Comparison of ENCODE assay signal across 1 cellular context in the genomic region with DNA sequence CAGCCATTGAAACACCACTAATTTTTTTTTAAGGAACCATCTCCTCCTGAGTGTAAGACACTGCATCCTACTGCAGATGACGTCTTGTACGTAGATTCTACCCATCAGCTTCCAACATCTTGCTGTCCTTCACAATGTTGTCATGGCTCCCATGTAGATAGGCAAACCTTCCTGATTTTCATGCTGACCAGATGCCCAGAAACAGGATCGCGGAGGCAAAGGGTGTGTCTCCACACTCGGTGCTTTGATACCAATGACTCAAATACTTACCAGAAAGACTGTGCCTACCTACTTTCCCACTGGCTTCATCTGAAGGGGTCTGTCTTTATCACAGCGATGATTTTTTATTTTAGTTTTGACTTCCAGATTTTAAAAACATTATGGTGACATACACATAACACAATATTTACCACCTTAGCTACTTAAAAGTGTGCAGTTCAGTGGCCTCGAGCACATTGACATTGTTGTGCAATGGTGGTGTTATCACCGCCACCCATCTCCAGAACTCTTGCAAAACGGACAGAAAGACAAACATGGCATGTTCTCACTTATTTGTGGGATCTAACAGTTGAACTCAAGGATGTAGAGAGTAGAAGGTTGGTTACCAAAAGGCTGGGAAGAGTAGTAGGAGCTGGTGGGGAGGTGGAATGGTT.
TF ChIP-seq lines count a peak whose summit lies in the region.

No MANE protein-coding gene starts in this region.

TF ChIP-seq in HepG2, 621 proteins besides CTCF, POLR2A, EP300 and RAD21 (continued from another document and continues in another):
- TF ChIP-seq, protein P1, sequence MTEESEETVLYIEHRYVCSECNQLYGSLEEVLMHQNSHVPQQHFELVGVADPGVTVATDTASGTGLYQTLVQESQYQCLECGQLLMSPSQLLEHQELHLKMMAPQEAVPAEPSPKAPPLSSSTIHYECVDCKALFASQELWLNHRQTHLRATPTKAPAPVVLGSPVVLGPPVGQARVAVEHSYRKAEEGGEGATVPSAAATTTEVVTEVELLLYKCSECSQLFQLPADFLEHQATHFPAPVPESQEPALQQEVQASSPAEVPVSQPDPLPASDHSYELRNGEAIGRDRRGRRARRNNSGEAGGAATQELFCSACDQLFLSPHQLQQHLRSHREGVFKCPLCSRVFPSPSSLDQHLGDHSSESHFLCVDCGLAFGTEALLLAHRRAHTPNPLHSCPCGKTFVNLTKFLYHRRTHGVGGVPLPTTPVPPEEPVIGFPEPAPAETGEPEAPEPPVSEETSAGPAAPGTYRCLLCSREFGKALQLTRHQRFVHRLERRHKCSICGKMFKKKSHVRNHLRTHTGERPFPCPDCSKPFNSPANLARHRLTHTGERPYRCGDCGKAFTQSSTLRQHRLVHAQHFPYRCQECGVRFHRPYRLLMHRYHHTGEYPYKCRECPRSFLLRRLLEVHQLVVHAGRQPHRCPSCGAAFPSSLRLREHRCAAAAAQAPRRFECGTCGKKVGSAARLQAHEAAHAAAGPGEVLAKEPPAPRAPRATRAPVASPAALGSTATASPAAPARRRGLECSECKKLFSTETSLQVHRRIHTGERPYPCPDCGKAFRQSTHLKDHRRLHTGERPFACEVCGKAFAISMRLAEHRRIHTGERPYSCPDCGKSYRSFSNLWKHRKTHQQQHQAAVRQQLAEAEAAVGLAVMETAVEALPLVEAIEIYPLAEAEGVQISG (CRISPR knock-in tag; IDR thresholded peaks at IDR 0.05), result peak; percentile 89
- TF ChIP-seq KDM3A (CRISPR knock-in tag; IDR thresholded peaks at IDR 0.05; ENCODE audit: low read depth), result peak; percentile 99
- TF ChIP-seq STAT5B (CRISPR knock-in tag; IDR thresholded peaks at IDR 0.05), result peak; percentile 82
- TF ChIP-seq ESRRA (CRISPR knock-in tag; IDR thresholded peaks at IDR 0.05; ENCODE audit: low read depth), result peak; percentile 82
- peak; percentile 81; the same call in 1 of the 2 replicates for TF ChIP-seq ZNF841 (CRISPR knock-in tag; IDR thresholded peaks at IDR 0.05; ENCODE audit: borderline replicate concordance)
- no peak for TF ChIP-seq ZNF432 (CRISPR knock-in tag; IDR thresholded peaks at IDR 0.05; ENCODE audit: borderline replicate concordance)
- TF ChIP-seq ZNF577 (CRISPR knock-in tag; IDR thresholded peaks at IDR 0.05; ENCODE audit: borderline replicate concordance, low read depth), result no peak
- TF ChIP-seq, protein P2, sequence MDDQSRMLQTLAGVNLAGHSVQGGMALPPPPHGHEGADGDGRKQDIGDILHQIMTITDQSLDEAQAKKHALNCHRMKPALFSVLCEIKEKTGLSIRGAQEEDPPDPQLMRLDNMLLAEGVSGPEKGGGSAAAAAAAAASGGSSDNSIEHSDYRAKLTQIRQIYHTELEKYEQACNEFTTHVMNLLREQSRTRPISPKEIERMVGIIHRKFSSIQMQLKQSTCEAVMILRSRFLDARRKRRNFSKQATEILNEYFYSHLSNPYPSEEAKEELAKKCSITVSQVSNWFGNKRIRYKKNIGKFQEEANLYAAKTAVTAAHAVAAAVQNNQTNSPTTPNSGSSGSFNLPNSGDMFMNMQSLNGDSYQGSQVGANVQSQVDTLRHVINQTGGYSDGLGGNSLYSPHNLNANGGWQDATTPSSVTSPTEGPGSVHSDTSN (CRISPR knock-in tag; IDR thresholded peaks at IDR 0.05; ENCODE audit: borderline replicate concordance), result no peak
- peak; percentile 99 for TF ChIP-seq TARDBP (CRISPR knock-in tag; IDR thresholded peaks at IDR 0.05)
- TF ChIP-seq ZMYM3 (CRISPR knock-in tag; IDR thresholded peaks at IDR 0.05), result peak; percentile 98
- peak; percentile 75; the same call in 1 of the 2 replicates for TF ChIP-seq GFI1 (CRISPR knock-in tag; IDR thresholded peaks at IDR 0.05; ENCODE audit: borderline replicate concordance)
- no peak for TF ChIP-seq ZNF180 (CRISPR knock-in tag; IDR thresholded peaks at IDR 0.05; ENCODE audit: borderline replicate concordance, low read depth)
- no peak for TF ChIP-seq ARNT (IDR thresholded peaks at IDR 0.05)
- TF ChIP-seq, protein P3, sequence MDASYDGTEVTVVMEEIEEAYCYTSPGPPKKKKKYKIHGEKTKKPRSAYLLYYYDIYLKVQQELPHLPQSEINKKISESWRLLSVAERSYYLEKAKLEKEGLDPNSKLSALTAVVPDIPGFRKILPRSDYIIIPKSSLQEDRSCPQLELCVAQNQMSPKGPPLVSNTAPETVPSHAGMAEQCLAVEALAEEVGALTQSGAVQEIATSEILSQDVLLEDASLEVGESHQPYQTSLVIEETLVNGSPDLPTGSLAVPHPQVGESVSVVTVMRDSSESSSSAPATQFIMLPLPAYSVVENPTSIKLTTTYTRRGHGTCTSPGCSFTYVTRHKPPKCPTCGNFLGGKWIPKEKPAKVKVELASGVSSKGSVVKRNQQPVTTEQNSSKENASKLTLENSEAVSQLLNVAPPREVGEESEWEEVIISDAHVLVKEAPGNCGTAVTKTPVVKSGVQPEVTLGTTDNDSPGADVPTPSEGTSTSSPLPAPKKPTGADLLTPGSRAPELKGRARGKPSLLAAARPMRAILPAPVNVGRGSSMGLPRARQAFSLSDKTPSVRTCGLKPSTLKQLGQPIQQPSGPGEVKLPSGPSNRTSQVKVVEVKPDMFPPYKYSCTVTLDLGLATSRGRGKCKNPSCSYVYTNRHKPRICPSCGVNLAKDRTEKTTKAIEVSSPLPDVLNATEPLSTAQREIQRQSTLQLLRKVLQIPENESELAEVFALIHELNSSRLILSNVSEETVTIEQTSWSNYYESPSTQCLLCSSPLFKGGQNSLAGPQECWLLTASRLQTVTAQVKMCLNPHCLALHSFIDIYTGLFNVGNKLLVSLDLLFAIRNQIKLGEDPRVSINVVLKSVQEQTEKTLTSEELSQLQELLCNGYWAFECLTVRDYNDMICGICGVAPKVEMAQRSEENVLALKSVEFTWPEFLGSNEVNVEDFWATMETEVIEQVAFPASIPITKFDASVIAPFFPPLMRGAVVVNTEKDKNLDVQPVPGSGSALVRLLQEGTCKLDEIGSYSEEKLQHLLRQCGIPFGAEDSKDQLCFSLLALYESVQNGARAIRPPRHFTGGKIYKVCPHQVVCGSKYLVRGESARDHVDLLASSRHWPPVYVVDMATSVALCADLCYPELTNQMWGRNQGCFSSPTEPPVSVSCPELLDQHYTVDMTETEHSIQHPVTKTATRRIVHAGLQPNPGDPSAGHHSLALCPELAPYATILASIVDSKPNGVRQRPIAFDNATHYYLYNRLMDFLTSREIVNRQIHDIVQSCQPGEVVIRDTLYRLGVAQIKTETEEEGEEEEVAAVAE (CRISPR knock-in tag; IDR thresholded peaks at IDR 0.05; ENCODE audit: borderline replicate concordance), result peak; percentile 94; the same call in 1 of the 2 replicates
- TF ChIP-seq, protein P4, sequence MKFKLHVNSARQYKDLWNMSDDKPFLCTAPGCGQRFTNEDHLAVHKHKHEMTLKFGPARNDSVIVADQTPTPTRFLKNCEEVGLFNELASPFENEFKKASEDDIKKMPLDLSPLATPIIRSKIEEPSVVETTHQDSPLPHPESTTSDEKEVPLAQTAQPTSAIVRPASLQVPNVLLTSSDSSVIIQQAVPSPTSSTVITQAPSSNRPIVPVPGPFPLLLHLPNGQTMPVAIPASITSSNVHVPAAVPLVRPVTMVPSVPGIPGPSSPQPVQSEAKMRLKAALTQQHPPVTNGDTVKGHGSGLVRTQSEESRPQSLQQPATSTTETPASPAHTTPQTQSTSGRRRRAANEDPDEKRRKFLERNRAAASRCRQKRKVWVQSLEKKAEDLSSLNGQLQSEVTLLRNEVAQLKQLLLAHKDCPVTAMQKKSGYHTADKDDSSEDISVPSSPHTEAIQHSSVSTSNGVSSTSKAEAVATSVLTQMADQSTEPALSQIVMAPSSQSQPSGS (CRISPR knock-in tag; IDR thresholded peaks at IDR 0.05), result peak; percentile 97
- no peak for TF ChIP-seq ZNF737 (CRISPR knock-in tag; IDR thresholded peaks at IDR 0.05; ENCODE audit: borderline replicate concordance)
- TF ChIP-seq ZBTB7B (CRISPR knock-in tag; IDR thresholded peaks at IDR 0.05), result peak; percentile 92
- TF ChIP-seq SRY (CRISPR knock-in tag; IDR thresholded peaks at IDR 0.05), result no peak
- TF ChIP-seq, protein P5, sequence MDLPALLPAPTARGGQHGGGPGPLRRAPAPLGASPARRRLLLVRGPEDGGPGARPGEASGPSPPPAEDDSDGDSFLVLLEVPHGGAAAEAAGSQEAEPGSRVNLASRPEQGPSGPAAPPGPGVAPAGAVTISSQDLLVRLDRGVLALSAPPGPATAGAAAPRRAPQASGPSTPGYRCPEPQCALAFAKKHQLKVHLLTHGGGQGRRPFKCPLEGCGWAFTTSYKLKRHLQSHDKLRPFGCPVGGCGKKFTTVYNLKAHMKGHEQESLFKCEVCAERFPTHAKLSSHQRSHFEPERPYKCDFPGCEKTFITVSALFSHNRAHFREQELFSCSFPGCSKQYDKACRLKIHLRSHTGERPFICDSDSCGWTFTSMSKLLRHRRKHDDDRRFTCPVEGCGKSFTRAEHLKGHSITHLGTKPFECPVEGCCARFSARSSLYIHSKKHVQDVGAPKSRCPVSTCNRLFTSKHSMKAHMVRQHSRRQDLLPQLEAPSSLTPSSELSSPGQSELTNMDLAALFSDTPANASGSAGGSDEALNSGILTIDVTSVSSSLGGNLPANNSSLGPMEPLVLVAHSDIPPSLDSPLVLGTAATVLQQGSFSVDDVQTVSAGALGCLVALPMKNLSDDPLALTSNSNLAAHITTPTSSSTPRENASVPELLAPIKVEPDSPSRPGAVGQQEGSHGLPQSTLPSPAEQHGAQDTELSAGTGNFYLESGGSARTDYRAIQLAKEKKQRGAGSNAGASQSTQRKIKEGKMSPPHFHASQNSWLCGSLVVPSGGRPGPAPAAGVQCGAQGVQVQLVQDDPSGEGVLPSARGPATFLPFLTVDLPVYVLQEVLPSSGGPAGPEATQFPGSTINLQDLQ (CRISPR knock-in tag; IDR thresholded peaks at IDR 0.05), result no peak
- TF ChIP-seq PCBP2 (optimal IDR thresholded peaks at IDR 0.05; ENCODE audit: low read depth, low read length, poor library complexity, severe bottlenecking), result no peak
- TF ChIP-seq ZFP90 (CRISPR knock-in tag; IDR thresholded peaks at IDR 0.05; ENCODE audit: borderline replicate concordance), result 0 out of 2 replicates have a peak, but pooled peaks have one; percentile 52
- TF ChIP-seq HOXD1 (CRISPR knock-in tag; IDR thresholded peaks at IDR 0.05), result peak; percentile 89; the same call in 1 of the 2 replicates
- TF ChIP-seq XRCC5 (optimal IDR thresholded peaks at IDR 0.05; ENCODE audit: low read length), result peak; percentile 28
- TF ChIP-seq, protein P6, sequence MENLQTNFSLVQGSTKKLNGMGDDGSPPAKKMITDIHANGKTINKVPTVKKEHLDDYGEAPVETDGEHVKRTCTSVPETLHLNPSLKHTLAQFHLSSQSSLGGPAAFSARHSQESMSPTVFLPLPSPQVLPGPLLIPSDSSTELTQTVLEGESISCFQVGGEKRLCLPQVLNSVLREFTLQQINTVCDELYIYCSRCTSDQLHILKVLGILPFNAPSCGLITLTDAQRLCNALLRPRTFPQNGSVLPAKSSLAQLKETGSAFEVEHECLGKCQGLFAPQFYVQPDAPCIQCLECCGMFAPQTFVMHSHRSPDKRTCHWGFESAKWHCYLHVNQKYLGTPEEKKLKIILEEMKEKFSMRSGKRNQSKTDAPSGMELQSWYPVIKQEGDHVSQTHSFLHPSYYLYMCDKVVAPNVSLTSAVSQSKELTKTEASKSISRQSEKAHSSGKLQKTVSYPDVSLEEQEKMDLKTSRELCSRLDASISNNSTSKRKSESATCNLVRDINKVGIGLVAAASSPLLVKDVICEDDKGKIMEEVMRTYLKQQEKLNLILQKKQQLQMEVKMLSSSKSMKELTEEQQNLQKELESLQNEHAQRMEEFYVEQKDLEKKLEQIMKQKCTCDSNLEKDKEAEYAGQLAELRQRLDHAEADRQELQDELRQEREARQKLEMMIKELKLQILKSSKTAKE (CRISPR knock-in tag; IDR thresholded peaks at IDR 0.05; ENCODE audit: borderline replicate concordance), result peak; percentile 93
- TF ChIP-seq, protein P7, sequence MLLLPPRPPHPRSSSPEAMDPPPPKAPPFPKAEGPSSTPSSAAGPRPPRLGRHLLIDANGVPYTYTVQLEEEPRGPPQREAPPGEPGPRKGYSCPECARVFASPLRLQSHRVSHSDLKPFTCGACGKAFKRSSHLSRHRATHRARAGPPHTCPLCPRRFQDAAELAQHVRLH (CRISPR knock-in tag; IDR thresholded peaks at IDR 0.05; ENCODE audit: borderline replicate concordance, low read depth), result peak; percentile 96
- no peak for TF ChIP-seq MTA3 (CRISPR knock-in tag; IDR thresholded peaks at IDR 0.05)
- peak; percentile 72; the same call in 1 of the 2 replicates for TF ChIP-seq ZNF878 (CRISPR knock-in tag; IDR thresholded peaks at IDR 0.05)
- no peak for TF ChIP-seq SUZ12 (IDR thresholded peaks at IDR 0.05; ENCODE audit: low read depth, low read length)
- TF ChIP-seq, protein P8, sequence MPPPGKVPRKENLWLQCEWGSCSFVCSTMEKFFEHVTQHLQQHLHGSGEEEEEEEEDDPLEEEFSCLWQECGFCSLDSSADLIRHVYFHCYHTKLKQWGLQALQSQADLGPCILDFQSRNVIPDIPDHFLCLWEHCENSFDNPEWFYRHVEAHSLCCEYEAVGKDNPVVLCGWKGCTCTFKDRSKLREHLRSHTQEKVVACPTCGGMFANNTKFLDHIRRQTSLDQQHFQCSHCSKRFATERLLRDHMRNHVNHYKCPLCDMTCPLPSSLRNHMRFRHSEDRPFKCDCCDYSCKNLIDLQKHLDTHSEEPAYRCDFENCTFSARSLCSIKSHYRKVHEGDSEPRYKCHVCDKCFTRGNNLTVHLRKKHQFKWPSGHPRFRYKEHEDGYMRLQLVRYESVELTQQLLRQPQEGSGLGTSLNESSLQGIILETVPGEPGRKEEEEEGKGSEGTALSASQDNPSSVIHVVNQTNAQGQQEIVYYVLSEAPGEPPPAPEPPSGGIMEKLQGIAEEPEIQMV (CRISPR knock-in tag; IDR thresholded peaks at IDR 0.05; ENCODE audit: low read depth), result peak; percentile 51; the same call in 1 of the 2 replicates
- peak; percentile 92 for TF ChIP-seq TGIF2 (CRISPR knock-in tag; IDR thresholded peaks at IDR 0.05)
- TF ChIP-seq, protein P9, sequence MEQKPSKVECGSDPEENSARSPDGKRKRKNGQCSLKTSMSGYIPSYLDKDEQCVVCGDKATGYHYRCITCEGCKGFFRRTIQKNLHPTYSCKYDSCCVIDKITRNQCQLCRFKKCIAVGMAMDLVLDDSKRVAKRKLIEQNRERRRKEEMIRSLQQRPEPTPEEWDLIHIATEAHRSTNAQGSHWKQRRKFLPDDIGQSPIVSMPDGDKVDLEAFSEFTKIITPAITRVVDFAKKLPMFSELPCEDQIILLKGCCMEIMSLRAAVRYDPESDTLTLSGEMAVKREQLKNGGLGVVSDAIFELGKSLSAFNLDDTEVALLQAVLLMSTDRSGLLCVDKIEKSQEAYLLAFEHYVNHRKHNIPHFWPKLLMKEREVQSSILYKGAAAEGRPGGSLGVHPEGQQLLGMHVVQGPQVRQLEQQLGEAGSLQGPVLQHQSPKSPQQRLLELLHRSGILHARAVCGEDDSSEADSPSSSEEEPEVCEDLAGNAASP (CRISPR knock-in tag; IDR thresholded peaks at IDR 0.05; ENCODE audit: borderline replicate concordance), result peak; percentile 97
- no peak for TF ChIP-seq ZNF333 (CRISPR knock-in tag; IDR thresholded peaks at IDR 0.05; ENCODE audit: borderline replicate concordance)
- no peak for TF ChIP-seq CENPX (CRISPR knock-in tag; IDR thresholded peaks at IDR 0.05)
- peak; percentile 90 for TF ChIP-seq SAP130 (CRISPR knock-in tag; IDR thresholded peaks at IDR 0.05; ENCODE audit: low read depth)
- peak; percentile 45; the same call in 1 of the 2 replicates for TF ChIP-seq STAG1 (CRISPR knock-in tag; IDR thresholded peaks at IDR 0.05)
- TF ChIP-seq KDM4B (CRISPR knock-in tag; IDR thresholded peaks at IDR 0.05), result peak; percentile 99
- TF ChIP-seq ATF7-NPFF (CRISPR knock-in tag; IDR thresholded peaks at IDR 0.05; ENCODE audit: low read depth), result no peak; the same call in 1 of the 2 replicates
- peak; percentile 83 for TF ChIP-seq ZMYM2 (CRISPR knock-in tag; IDR thresholded peaks at IDR 0.05)
- peak; percentile 89; the same call in 1 of the 2 replicates for TF ChIP-seq TOPORS (CRISPR knock-in tag; IDR thresholded peaks at IDR 0.05)
- TF ChIP-seq MATR3 (CRISPR knock-in tag; IDR thresholded peaks at IDR 0.05), result no peak
- no peak for TF ChIP-seq U2AF2 (IDR thresholded peaks at IDR 0.05; ENCODE audit: low read depth, low read length)
- peak; percentile 94 for TF ChIP-seq ZNF12 (CRISPR knock-in tag; IDR thresholded peaks at IDR 0.05)
- peak; percentile 76 for TF ChIP-seq ZNF781 (CRISPR knock-in tag; IDR thresholded peaks at IDR 0.05; ENCODE audit: borderline replicate concordance, not compliant biosample characterization)
